In the genomic region with DNA sequence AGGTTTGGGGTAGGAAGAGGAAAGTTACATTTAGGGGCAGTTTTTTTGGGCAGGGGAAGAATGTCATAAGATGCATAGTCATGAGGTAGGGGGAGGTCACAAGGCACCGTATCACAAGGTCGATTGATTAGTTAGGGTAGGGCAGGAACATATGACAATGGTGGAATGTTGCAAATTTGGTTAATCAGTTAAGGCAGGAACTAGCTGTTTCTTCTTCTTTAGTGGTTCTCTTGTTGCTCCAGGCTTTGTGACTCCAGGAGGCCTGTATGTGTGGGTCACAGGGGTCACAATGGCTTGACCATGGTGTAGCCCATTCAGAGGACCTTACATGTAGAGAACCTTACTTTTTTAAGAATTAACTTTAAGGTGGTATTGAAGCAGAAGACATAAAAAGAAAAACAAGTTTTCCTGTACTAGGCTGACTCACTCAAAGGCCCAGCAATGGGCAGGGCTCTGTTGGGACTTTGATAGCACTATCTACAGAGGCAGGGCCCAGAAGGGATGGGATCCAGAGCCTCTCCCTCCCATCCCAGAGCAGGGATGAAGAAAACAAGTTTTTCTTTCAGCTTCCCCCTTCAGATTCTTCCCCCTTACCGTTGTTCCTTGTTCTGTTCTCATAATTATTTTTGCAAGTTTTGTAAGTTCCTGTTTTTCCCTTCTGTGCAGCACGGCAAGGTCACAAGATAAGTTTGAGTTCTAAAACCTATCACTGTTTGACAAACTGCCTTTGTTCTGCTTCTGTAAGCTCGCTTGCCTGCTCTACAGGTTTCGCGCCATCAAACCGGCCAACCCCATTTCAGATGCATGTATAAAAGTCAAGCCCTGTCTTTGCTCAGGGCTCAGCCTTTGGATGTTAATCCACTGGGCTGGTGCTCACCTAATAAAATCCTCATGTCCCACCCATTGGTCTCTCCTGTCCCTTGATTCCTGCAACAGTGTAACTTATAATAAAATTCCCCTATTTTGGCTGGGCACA, we compare ENCODE assay signal across 1 cellular context.
TF ChIP-seq lines count a peak whose summit lies in the region.

No MANE protein-coding gene starts in this region.

TF ChIP-seq in K562, 482 proteins besides CTCF, POLR2A, EP300 and RAD21 (continued from another document):
- TF ChIP-seq HDAC1 (IDR thresholded peaks at IDR 0.05) (peak in 1 of 2 experiments; percentile 74; a peak in 1 of 4 replicates), PHB2 (IDR thresholded peaks at IDR 0.05; ENCODE audit: low read depth) (no peak), PHF8 (IDR thresholded peaks at IDR 0.05; ENCODE audit: borderline replicate concordance, low read length) (no peak), ZNF146 (CRISPR knock-in tag; IDR thresholded peaks at IDR 0.05; ENCODE audit: unreplicated experiment) (no peak), HMGN3 (IDR thresholded peaks at IDR 0.05; ENCODE audit: borderline replicate concordance, extremely low read depth, insufficient read length, low read depth, low read length) (no peak), MCM3 (IDR thresholded peaks at IDR 0.05) (no peak), ZFP30 (CRISPR knock-in tag; IDR thresholded peaks at IDR 0.05; ENCODE audit: borderline replicate concordance) (no peak), SOX6 (IDR thresholded peaks at IDR 0.05) (peak; percentile 48), CBFA2T2 (conservative IDR thresholded peaks at IDR 0.05) (peak; percentile 51), TAF15 (IDR thresholded peaks at IDR 0.05; ENCODE audit: low read depth, low read length) (no peak), FOXP1 (CRISPR knock-in tag; IDR thresholded peaks at IDR 0.05) (no peak), NFIX (CRISPR knock-in tag; IDR thresholded peaks at IDR 0.05; ENCODE audit: low read depth) (no peak), C11orf30 (IDR thresholded peaks at IDR 0.05; ENCODE audit: low read depth) (no peak), NCOR1 (IDR thresholded peaks at IDR 0.05) (0 out of 2 replicates have a peak, but pooled peaks have one; percentile 10), TCF7L2 (IDR thresholded peaks at IDR 0.05; ENCODE audit: low read depth, low read length) (no peak), EHMT2 (IDR thresholded peaks at IDR 0.05) (no peak), ZNF57 (CRISPR knock-in tag; IDR thresholded peaks at IDR 0.05) (no peak), TCF7 (IDR thresholded peaks at IDR 0.05; ENCODE audit: borderline replicate concordance) (no peak), STAT5A (IDR thresholded peaks at IDR 0.05; ENCODE audit: borderline replicate concordance, low read length) (no peak), ADNP (tag; IDR thresholded peaks at IDR 0.05) (no peak), ZNF444 (CRISPR knock-in tag; IDR thresholded peaks at IDR 0.05) (no peak), ZKSCAN1 (IDR thresholded peaks at IDR 0.05; ENCODE audit: low read depth, low read length) (no peak), ARID1B (IDR thresholded peaks at IDR 0.05) (0 out of 2 replicates have a peak, but pooled peaks have one; percentile 42), MEIS2 (IDR thresholded peaks at IDR 0.05; ENCODE audit: partially characterized antibody) (peak; percentile 15), KLF6 (CRISPR knock-in tag; IDR thresholded peaks at IDR 0.05; ENCODE audit: borderline replicate concordance) (no peak), ZNF253 (CRISPR knock-in tag; conservative IDR thresholded peaks at IDR 0.05) (no peak), ZNF232 (CRISPR knock-in tag; IDR thresholded peaks at IDR 0.05) (no peak), TCF3 (CRISPR knock-in tag; IDR thresholded peaks at IDR 0.05) (peak; percentile 76), CBX5 (IDR thresholded peaks at IDR 0.05; ENCODE audit: borderline replicate concordance, low read depth) (peak; percentile 95; the same call in 1 of the 2 replicates), CBX1 (IDR thresholded peaks at IDR 0.05; ENCODE audit: low read depth) (peak; percentile 94), TRIM28 (IDR thresholded peaks at IDR 0.05) (peak; percentile 94), ZEB2 (IDR thresholded peaks at IDR 0.05) (peak; percentile 44; the same call in 1 of the 2 replicates), TRIM24 (IDR thresholded peaks at IDR 0.05) (peak; percentile 73 to 87), BCL6 (CRISPR knock-in tag; IDR thresholded peaks at IDR 0.05) (no peak), SMARCA5 (IDR thresholded peaks at IDR 0.05) (no peak), TGIF2 (CRISPR knock-in tag; IDR thresholded peaks at IDR 0.05) (no peak), MTA1 (IDR thresholded peaks at IDR 0.05; ENCODE audit: borderline replicate concordance) (no peak), ZNF445 (CRISPR knock-in tag; IDR thresholded peaks at IDR 0.05; ENCODE audit: low read depth) (peak; percentile 83; the same call in 1 of the 2 replicates), SP2 (IDR thresholded peaks at IDR 0.05; ENCODE audit: extremely low read depth, low read depth, low read length, poor library complexity, severe bottlenecking) (no peak), CTBP1 (IDR thresholded peaks at IDR 0.05; ENCODE audit: borderline replicate concordance) (no peak), SRSF7 (optimal IDR thresholded peaks at IDR 0.05; ENCODE audit: low read depth, low read length) (no peak), CBFA2T3 (IDR thresholded peaks at IDR 0.05) (peak; percentile 65), NR2C1 (IDR thresholded peaks at IDR 0.05) (0 out of 2 replicates have a peak, but pooled peaks have one; percentile 24), NR2C1 (tag; IDR thresholded peaks at IDR 0.05) (peak; percentile 32; the same call in 1 of the 2 replicates), MYNN (IDR thresholded peaks at IDR 0.05) (no peak), MYNN (CRISPR knock-in tag; IDR thresholded peaks at IDR 0.05) (no peak), FOSL1 (tag; conservative IDR thresholded peaks at IDR 0.05) (peak; percentile 37; the same call in 1 of the 2 replicates)
- TF ChIP-seq, protein P1, sequence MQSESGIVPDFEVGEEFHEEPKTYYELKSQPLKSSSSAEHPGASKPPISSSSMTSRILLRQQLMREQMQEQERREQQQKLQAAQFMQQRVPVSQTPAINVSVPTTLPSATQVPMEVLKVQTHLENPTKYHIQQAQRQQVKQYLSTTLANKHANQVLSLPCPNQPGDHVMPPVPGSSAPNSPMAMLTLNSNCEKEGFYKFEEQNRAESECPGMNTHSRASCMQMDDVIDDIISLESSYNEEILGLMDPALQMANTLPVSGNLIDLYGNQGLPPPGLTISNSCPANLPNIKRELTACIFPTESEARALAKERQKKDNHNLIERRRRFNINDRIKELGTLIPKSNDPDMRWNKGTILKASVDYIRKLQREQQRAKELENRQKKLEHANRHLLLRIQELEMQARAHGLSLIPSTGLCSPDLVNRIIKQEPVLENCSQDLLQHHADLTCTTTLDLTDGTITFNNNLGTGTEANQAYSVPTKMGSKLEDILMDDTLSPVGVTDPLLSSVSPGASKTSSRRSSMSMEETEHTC (IDR thresholded peaks at IDR 0.05): no peak
- TF ChIP-seq, protein P2, sequence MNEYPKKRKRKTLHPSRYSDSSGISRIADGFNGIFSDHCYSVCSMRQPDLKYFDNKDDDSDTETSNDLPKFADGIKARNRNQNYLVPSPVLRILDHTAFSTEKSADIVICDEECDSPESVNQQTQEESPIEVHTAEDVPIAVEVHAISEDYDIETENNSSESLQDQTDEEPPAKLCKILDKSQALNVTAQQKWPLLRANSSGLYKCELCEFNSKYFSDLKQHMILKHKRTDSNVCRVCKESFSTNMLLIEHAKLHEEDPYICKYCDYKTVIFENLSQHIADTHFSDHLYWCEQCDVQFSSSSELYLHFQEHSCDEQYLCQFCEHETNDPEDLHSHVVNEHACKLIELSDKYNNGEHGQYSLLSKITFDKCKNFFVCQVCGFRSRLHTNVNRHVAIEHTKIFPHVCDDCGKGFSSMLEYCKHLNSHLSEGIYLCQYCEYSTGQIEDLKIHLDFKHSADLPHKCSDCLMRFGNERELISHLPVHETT (CRISPR knock-in tag; conservative IDR thresholded peaks at IDR 0.05 in 1 of 2, IDR thresholded peaks at IDR 0.05 in 1 of 2): no peak
- TF ChIP-seq, protein P3, sequence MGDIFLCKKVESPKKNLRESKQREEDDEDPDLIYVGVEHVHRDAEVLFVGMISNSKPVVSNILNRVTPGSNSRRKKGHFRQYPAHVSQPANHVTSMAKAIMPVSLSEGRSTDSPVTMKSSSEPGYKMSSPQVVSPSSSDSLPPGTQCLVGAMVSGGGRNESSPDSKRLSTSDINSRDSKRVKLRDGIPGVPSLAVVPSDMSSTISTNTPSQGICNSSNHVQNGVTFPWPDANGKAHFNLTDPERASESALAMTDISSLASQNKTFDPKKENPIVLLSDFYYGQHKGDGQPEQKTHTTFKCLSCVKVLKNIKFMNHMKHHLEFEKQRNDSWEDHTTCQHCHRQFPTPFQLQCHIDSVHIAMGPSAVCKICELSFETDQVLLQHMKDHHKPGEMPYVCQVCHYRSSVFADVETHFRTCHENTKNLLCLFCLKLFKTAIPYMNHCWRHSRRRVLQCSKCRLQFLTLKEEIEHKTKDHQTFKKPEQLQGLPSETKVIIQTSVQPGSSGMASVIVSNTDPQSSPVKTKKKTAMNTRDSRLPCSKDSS (IDR thresholded peaks at IDR 0.05; ENCODE audit: low read depth, partially characterized antibody): peak; percentile 77
- TF ChIP-seq, protein P4, sequence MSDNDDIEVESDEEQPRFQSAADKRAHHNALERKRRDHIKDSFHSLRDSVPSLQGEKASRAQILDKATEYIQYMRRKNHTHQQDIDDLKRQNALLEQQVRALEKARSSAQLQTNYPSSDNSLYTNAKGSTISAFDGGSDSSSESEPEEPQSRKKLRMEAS (CRISPR knock-in tag; IDR thresholded peaks at IDR 0.05): no peak
- TF ChIP-seq, protein P5, sequence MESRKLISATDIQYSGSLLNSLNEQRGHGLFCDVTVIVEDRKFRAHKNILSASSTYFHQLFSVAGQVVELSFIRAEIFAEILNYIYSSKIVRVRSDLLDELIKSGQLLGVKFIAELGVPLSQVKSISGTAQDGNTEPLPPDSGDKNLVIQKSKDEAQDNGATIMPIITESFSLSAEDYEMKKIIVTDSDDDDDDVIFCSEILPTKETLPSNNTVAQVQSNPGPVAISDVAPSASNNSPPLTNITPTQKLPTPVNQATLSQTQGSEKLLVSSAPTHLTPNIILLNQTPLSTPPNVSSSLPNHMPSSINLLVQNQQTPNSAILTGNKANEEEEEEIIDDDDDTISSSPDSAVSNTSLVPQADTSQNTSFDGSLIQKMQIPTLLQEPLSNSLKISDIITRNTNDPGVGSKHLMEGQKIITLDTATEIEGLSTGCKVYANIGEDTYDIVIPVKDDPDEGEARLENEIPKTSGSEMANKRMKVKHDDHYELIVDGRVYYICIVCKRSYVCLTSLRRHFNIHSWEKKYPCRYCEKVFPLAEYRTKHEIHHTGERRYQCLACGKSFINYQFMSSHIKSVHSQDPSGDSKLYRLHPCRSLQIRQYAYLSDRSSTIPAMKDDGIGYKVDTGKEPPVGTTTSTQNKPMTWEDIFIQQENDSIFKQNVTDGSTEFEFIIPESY (CRISPR knock-in tag; IDR thresholded peaks at IDR 0.05): peak; percentile 81
- TF ChIP-seq, protein P6, sequence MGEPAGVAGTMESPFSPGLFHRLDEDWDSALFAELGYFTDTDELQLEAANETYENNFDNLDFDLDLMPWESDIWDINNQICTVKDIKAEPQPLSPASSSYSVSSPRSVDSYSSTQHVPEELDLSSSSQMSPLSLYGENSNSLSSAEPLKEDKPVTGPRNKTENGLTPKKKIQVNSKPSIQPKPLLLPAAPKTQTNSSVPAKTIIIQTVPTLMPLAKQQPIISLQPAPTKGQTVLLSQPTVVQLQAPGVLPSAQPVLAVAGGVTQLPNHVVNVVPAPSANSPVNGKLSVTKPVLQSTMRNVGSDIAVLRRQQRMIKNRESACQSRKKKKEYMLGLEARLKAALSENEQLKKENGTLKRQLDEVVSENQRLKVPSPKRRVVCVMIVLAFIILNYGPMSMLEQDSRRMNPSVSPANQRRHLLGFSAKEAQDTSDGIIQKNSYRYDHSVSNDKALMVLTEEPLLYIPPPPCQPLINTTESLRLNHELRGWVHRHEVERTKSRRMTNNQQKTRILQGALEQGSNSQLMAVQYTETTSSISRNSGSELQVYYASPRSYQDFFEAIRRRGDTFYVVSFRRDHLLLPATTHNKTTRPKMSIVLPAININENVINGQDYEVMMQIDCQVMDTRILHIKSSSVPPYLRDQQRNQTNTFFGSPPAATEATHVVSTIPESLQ (CRISPR knock-in tag; IDR thresholded peaks at IDR 0.05): no peak
